Comparison of ENCODE assay signal across 1 cellular context in the genomic region with DNA sequence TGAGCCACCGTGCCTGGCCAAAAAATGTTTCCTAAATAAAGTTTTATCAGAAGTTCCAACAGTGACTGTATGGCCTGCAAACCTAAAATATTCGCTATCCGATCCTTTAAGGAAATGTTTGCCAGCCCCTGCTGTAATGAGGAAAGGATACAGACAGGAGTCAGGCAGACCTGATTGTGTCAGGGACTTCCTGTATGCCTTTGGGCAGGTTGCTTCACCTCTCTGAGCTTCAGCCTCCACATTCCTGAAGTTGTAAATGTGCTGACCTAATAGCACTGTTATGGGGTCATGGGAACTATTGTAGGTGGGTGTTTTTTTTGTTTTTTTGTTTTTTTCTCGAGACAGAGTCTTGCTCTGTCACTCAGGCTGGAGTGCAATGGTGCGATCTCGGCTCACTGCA.
TF ChIP-seq lines count a peak whose summit lies in the region.

No MANE protein-coding gene starts in this region.

TF ChIP-seq in GM23338, 12 proteins besides CTCF, POLR2A, EP300 and RAD21 (continued from another document):
- TF ChIP-seq, protein P1, sequence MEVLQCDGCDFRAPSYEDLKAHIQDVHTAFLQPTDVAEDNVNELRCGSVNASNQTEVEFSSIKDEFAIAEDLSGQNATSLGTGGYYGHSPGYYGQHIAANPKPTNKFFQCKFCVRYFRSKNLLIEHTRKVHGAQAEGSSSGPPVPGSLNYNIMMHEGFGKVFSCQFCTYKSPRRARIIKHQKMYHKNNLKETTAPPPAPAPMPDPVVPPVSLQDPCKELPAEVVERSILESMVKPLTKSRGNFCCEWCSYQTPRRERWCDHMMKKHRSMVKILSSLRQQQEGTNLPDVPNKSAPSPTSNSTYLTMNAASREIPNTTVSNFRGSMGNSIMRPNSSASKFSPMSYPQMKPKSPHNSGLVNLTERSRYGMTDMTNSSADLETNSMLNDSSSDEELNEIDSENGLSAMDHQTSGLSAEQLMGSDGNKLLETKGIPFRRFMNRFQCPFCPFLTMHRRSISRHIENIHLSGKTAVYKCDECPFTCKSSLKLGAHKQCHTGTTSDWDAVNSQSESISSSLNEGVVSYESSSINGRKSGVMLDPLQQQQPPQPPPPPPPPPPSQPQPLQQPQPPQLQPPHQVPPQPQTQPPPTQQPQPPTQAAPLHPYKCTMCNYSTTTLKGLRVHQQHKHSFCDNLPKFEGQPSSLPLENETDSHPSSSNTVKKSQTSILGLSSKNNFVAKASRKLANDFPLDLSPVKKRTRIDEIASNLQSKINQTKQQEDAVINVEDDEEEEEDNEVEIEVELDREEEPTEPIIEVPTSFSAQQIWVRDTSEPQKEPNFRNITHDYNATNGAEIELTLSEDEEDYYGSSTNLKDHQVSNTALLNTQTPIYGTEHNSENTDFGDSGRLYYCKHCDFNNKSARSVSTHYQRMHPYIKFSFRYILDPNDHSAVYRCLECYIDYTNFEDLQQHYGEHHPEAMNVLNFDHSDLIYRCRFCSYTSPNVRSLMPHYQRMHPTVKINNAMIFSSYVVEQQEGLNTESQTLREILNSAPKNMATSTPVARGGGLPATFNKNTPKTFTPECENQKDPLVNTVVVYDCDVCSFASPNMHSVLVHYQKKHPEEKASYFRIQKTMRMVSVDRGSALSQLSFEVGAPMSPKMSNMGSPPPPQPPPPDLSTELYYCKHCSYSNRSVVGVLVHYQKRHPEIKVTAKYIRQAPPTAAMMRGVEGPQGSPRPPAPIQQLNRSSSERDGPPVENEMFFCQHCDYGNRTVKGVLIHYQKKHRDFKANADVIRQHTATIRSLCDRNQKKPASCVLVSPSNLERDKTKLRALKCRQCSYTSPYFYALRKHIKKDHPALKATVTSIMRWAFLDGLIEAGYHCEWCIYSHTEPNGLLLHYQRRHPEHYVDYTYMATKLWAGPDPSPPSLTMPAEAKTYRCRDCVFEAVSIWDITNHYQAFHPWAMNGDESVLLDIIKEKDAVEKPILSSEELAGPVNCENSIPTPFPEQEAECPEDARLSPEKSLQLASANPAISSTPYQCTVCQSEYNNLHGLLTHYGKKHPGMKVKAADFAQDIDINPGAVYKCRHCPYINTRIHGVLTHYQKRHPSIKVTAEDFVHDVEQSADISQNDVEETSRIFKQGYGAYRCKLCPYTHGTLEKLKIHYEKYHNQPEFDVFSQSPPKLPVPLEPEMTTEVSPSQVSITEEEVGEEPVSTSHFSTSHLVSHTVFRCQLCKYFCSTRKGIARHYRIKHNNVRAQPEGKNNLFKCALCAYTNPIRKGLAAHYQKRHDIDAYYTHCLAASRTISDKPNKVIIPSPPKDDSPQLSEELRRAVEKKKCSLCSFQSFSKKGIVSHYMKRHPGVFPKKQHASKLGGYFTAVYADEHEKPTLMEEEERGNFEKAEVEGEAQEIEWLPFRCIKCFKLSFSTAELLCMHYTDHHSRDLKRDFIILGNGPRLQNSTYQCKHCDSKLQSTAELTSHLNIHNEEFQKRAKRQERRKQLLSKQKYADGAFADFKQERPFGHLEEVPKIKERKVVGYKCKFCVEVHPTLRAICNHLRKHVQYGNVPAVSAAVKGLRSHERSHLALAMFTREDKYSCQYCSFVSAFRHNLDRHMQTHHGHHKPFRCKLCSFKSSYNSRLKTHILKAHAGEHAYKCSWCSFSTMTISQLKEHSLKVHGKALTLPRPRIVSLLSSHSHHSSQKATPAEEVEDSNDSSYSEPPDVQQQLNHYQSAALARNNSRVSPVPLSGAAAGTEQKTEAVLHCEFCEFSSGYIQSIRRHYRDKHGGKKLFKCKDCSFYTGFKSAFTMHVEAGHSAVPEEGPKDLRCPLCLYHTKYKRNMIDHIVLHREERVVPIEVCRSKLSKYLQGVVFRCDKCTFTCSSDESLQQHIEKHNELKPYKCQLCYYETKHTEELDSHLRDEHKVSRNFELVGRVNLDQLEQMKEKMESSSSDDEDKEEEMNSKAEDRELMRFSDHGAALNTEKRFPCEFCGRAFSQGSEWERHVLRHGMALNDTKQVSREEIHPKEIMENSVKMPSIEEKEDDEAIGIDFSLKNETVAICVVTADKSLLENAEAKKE (CRISPR knock-in tag; IDR thresholded peaks at IDR 0.05) = no peak
- TF ChIP-seq, protein P2, sequence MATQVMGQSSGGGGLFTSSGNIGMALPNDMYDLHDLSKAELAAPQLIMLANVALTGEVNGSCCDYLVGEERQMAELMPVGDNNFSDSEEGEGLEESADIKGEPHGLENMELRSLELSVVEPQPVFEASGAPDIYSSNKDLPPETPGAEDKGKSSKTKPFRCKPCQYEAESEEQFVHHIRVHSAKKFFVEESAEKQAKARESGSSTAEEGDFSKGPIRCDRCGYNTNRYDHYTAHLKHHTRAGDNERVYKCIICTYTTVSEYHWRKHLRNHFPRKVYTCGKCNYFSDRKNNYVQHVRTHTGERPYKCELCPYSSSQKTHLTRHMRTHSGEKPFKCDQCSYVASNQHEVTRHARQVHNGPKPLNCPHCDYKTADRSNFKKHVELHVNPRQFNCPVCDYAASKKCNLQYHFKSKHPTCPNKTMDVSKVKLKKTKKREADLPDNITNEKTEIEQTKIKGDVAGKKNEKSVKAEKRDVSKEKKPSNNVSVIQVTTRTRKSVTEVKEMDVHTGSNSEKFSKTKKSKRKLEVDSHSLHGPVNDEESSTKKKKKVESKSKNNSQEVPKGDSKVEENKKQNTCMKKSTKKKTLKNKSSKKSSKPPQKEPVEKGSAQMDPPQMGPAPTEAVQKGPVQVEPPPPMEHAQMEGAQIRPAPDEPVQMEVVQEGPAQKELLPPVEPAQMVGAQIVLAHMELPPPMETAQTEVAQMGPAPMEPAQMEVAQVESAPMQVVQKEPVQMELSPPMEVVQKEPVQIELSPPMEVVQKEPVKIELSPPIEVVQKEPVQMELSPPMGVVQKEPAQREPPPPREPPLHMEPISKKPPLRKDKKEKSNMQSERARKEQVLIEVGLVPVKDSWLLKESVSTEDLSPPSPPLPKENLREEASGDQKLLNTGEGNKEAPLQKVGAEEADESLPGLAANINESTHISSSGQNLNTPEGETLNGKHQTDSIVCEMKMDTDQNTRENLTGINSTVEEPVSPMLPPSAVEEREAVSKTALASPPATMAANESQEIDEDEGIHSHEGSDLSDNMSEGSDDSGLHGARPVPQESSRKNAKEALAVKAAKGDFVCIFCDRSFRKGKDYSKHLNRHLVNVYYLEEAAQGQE (IDR thresholded peaks at IDR 0.05; ENCODE audit: unreplicated experiment) = no peak
- no peak for TF ChIP-seq ZNF114 (CRISPR knock-in tag; IDR thresholded peaks at IDR 0.05)
